17 cellular contexts compared by ENCODE assay signal in genomic region chr4:61762722-61763627, GRCh38.
DNase-seq lines count a peak whose midpoint lies in the region; ATAC-seq and TF ChIP-seq lines count a peak whose summit lies in the region.
"Had no signal": no experiment of that assay in that cellular context is flagged by ENCODE, and none has a peak within 500 bp of the region (broad histone marks: within the 10 kb centered on the region; RNA-seq: fewer than 3 reads in every experiment).

No MANE protein-coding gene starts in this region.

- no peak overlapping the region for H2BK120ac ChIP-seq in H9 (ENCODE audit: low read depth, low read length, poor library complexity, severe bottlenecking)

- no peak overlapping the region for H3K9ac ChIP-seq in H9 (ENCODE audit: extremely low read depth, insufficient read length, low read length)
- H3K9ac ChIP-seq in iPS-15b (ENCODE audit: low read depth, low read length) = no peak overlapping the region

- no peak overlapping the region for H2BK20ac ChIP-seq in H9 (ENCODE audit: low read depth, low read length, poor library complexity, severe bottlenecking)

- H4K8ac ChIP-seq in H9 (replicated peaks; ENCODE audit: insufficient read length, low read depth, low read length) = no peak overlapping the region

- peaks cover 43% of the 10 kb centered on the region for H3K36me3 ChIP-seq in iPS-15b (ENCODE audit: control insufficient read depth, insufficient read depth, low read length)
- H3K36me3 ChIP-seq: BE2C had no signal

- peak overlapping the region; percentile 35 for H3K4me2 ChIP-seq in H9 (ENCODE audit: insufficient read depth, insufficient read length, low read length)

- H3K27ac Mint-ChIP-seq in H9 (no peak overlapping the region; a peak in 1 of 7 replicates), WTC11 (peak overlapping the region; percentile 75; the same call in 1 of the 2 replicates)
- H3K27ac Mint-ChIP-seq: CD4-positive, CD25-positive, alpha-beta regulatory T cell had no signal

- peaks cover 97 to 99% of the 10 kb centered on the region in 2 experiments for H3K9me3 Mint-ChIP-seq in H9
- H3K9me3 Mint-ChIP-seq in WTC11 = peaks cover 80% of the 10 kb centered on the region

- no peak overlapping the region for H4K91ac ChIP-seq in H9 (ENCODE audit: insufficient read length, low read depth, low read length)

- H3K23me2 ChIP-seq in H9 (ENCODE audit: insufficient read length, low read depth, low read length, poor library complexity, severe bottlenecking) = no peaks in the 10 kb centered on the region

- no peak overlapping the region for H3K4ac ChIP-seq in H9 (ENCODE audit: low read depth, low read length)

- POLR2A ChIA-PET in WTC11 (lab: Charles Lee) = no interaction called here

- H3K4me3 Mint-ChIP-seq in H9 (peak overlapping the region; percentile 48 to 62), WTC11 (peak overlapping the region; percentile 61)
- H3K4me3 Mint-ChIP-seq: CD4-positive, CD25-positive, alpha-beta regulatory T cell had no signal

- ATAC-seq in WTC11 = no peak
- no peak for ATAC-seq in GM21381 (IDR thresholded peaks at IDR 0.05; ENCODE audit: unreplicated experiment)

- no CpG with 5 or more reads among the region's 5 CpGs for WGBS in H9 (ENCODE audit: extremely low coverage, insufficient read length, low lambda C conversion rate)

- no peak overlapping the region for H3T11ph ChIP-seq in H9 (ENCODE audit: low read length)

- H2BK12ac ChIP-seq in H9 (ENCODE audit: insufficient read length, low read depth, low read length) = no peak overlapping the region

- no peak overlapping the region for H2BK15ac ChIP-seq in H9 (ENCODE audit: low read depth, low read length)

- H2AK5ac ChIP-seq in H9 (ENCODE audit: insufficient read length, low read length) = no peak overlapping the region

- no peaks in the 10 kb centered on the region for H3K79me1 ChIP-seq in H9 (ENCODE audit: insufficient read depth, low read depth, low read length, poor library complexity, severe bottlenecking)

- H3K4me1 Mint-ChIP-seq in H9 = peaks cover 8 to 38% of the 10 kb centered on the region in 2 experiments
- peaks cover 22% of the 10 kb centered on the region for H3K4me1 Mint-ChIP-seq in WTC11

- peak overlapping the region; percentile 28 for H3K4me3 ChIP-seq in iPS-15b (ENCODE audit: low read depth, low read length)

- H3K9me3 ChIP-seq in H9 (ENCODE audit: control insufficient read depth, low read depth, low read length) = peaks cover 55% of the 10 kb centered on the region
- H3K9me3 ChIP-seq in iPS-15b (ENCODE audit: control insufficient read depth, insufficient read depth, low read length) = peaks cover 23% of the 10 kb centered on the region
- H3K9me3 ChIP-seq: BE2C, Caco-2 had no signal

- no peak overlapping the region for H3K23ac ChIP-seq in H9 (ENCODE audit: insufficient read length, low read depth, low read length)

- TF ChIP-seq CTCF in H9 (conservative IDR thresholded peaks at IDR 0.05) (no peak), WTC11 (IDR thresholded peaks at IDR 0.05) (no peak)

- no peaks in the 10 kb centered on the region for H3K27me3 ChIP-seq in H9 (ENCODE audit: insufficient read depth, low read length)
- H3K27me3 ChIP-seq in iPS-15b (ENCODE audit: control insufficient read depth, insufficient read depth, low read length) = no peaks in the 10 kb centered on the region
- H3K27me3 ChIP-seq: BE2C had no signal

- H4K20me1 ChIP-seq in H9 (ENCODE audit: control insufficient read depth, insufficient read depth, insufficient read length) = no peaks in the 10 kb centered on the region

- no peak overlapping the region for H3K56ac ChIP-seq in H9 (ENCODE audit: insufficient read length, low read depth, low read length)

- no peak overlapping the region for H3K27ac ChIP-seq in H9 (ENCODE audit: insufficient read length, low read depth, low read length)
- H3K27ac ChIP-seq: HL-60 had no signal

- H3K18ac ChIP-seq in H9 (ENCODE audit: insufficient read length, low read depth, low read length) = no peak overlapping the region

- H3K4me1 ChIP-seq in H9 (ENCODE audit: insufficient read depth, low read length) = no peaks in the 10 kb centered on the region
- H3K4me1 ChIP-seq in iPS-15b (ENCODE audit: control insufficient read depth, insufficient read depth, low read length) = no peaks in the 10 kb centered on the region
- H3K4me1 ChIP-seq: BE2C, Caco-2 had no signal

- peaks cover 52% of the 10 kb centered on the region for H3K27me3 Mint-ChIP-seq in H9 (ENCODE audit: low read depth)
- H3K27me3 Mint-ChIP-seq in WTC11 (ENCODE audit: low read depth) = peaks cover 57% of the 10 kb centered on the region
- H3K27me3 Mint-ChIP-seq: CD4-positive, CD25-positive, alpha-beta regulatory T cell had no signal

- no peak overlapping the region for H4K5ac ChIP-seq in H9 (ENCODE audit: insufficient read length, low read depth, low read length)

- DNase-seq in H9 = no peak
- no peak for DNase-seq in WTC11 (ENCODE audit: low spot score)
- DNase-seq in superior temporal gyrus (ENCODE audit: extremely low spot score) = peak; percentile 7
- no peak for DNase-seq in iPS-NIHi11 (ENCODE audit: low spot score)
- no peak for DNase-seq in NCI-H2227 (lab: John Stamatoyannopoulos, UW; ENCODE audit: unreplicated experiment)
- DNase-seq: ACHN; BE2C; C1 segment of cervical spinal cord; Caco-2; CD4-positive, CD25-positive, alpha-beta regulatory T cell; DMS79; GDM1; HCEC 1CT; KG1 had no signal

- H3K79me2 ChIP-seq in H9 (ENCODE audit: insufficient read depth, low read length) = no peaks in the 10 kb centered on the region; the same call in 1 of the 2 replicates

- H3K36me3 Mint-ChIP-seq in H9 (ENCODE audit: insufficient read depth in 1 of 3, low read depth in 3 of 3) (peaks cover 96 to 100% (median 98%) of the 10 kb centered on the region in 3 experiments), WTC11 (peaks cover 100% of the 10 kb centered on the region)
- H3K36me3 Mint-ChIP-seq: CD4-positive, CD25-positive, alpha-beta regulatory T cell had no signal

- no peak overlapping the region for H2BK5ac ChIP-seq in H9 (ENCODE audit: insufficient read length, low read length)

- H3K14ac ChIP-seq in H9 (ENCODE audit: insufficient read depth, low read length) = no peak overlapping the region

- CTCF ChIA-PET in WTC11 (lab: Charles Lee) = no interaction called here

- H2AFZ ChIP-seq in H9 (ENCODE audit: low read length) = no peak overlapping the region

TF ChIP-seq in WTC11, 78 proteins besides CTCF, POLR2A, EP300 and RAD21 (continues in another document):
- TF ChIP-seq NFE2L1 (CRISPR knock-in tag; IDR thresholded peaks at IDR 0.05) (no peak), MLX (CRISPR knock-in tag; IDR thresholded peaks at IDR 0.05) (no peak), NR1H2 (CRISPR knock-in tag; IDR thresholded peaks at IDR 0.05) (no peak), JUN (CRISPR knock-in tag; IDR thresholded peaks at IDR 0.05) (no peak), IRF2 (CRISPR knock-in tag; IDR thresholded peaks at IDR 0.05; ENCODE audit: borderline replicate concordance, low read depth) (no peak), ZNF317 (CRISPR knock-in tag; IDR thresholded peaks at IDR 0.05; ENCODE audit: borderline replicate concordance, low read depth) (no peak)
- TF ChIP-seq, protein P1, sequence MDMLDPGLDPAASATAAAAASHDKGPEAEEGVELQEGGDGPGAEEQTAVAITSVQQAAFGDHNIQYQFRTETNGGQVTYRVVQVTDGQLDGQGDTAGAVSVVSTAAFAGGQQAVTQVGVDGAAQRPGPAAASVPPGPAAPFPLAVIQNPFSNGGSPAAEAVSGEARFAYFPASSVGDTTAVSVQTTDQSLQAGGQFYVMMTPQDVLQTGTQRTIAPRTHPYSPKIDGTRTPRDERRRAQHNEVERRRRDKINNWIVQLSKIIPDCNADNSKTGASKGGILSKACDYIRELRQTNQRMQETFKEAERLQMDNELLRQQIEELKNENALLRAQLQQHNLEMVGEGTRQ (CRISPR knock-in tag; IDR thresholded peaks at IDR 0.05) = no peak
- TF ChIP-seq, protein P2, sequence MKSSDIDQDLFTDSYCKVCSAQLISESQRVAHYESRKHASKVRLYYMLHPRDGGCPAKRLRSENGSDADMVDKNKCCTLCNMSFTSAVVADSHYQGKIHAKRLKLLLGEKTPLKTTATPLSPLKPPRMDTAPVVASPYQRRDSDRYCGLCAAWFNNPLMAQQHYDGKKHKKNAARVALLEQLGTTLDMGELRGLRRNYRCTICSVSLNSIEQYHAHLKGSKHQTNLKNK (CRISPR knock-in tag; IDR thresholded peaks at IDR 0.05) = no peak
- TF ChIP-seq, protein P3, sequence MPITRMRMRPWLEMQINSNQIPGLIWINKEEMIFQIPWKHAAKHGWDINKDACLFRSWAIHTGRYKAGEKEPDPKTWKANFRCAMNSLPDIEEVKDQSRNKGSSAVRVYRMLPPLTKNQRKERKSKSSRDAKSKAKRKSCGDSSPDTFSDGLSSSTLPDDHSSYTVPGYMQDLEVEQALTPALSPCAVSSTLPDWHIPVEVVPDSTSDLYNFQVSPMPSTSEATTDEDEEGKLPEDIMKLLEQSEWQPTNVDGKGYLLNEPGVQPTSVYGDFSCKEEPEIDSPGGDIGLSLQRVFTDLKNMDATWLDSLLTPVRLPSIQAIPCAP (CRISPR knock-in tag; IDR thresholded peaks at IDR 0.05) = no peak
- TF ChIP-seq, protein P4, sequence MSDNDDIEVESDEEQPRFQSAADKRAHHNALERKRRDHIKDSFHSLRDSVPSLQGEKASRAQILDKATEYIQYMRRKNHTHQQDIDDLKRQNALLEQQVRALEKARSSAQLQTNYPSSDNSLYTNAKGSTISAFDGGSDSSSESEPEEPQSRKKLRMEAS (CRISPR knock-in tag; IDR thresholded peaks at IDR 0.05) = no peak
